ENCODE assay signal across 13 cellular contexts in genomic region chr3:97895216-97895615, GRCh38.
DNase-seq lines count a peak whose midpoint lies in the region; ATAC-seq and TF ChIP-seq lines count a peak whose summit lies in the region.
"Had no signal": no experiment of that assay in that cellular context is flagged by ENCODE, and none has a peak within 500 bp of the region (broad histone marks: within the 10 kb centered on the region; RNA-seq: fewer than 3 reads in every experiment).

No MANE protein-coding gene starts in this region.

- H3K4me3 ChIP-seq in MG63 (no peak overlapping the region), SK-N-SH (ENCODE audit: low read depth in 2 of 2, low read length in 1 of 2) (no peak overlapping the region)

- H2AFZ ChIP-seq in SK-N-SH (ENCODE audit: low read depth) = no peak overlapping the region

- H3F3A ChIP-seq in SK-N-SH (replicated peaks; ENCODE audit: insufficient read depth) = no peaks in the 10 kb centered on the region

- no peaks in the 10 kb centered on the region for H3K27me3 ChIP-seq in MG63
- no peaks in the 10 kb centered on the region for H3K27me3 ChIP-seq in SK-N-SH (ENCODE audit: insufficient read depth)

- H3K9me2 ChIP-seq in SK-N-SH = no peaks in the 10 kb centered on the region

- no peaks in the 10 kb centered on the region; the same call in 1 of the 2 replicates for H3K36me3 ChIP-seq in MG63
- peaks cover 8 to 11% of the 10 kb centered on the region in 2 experiments for H3K36me3 ChIP-seq in SK-N-SH (replicated peaks in 1 of 2; ENCODE audit: control insufficient read depth in 1 of 2, insufficient read depth in 2 of 2, low read length in 1 of 2)

- TF ChIP-seq CTCF in SK-N-SH (IDR thresholded peaks at IDR 0.05) = no peak

- H3K4me1 ChIP-seq in SK-N-SH (ENCODE audit: control insufficient read depth in 1 of 2, insufficient read depth in 2 of 2, low read depth in 1 of 2, low read length in 1 of 2) = no peaks in the 10 kb centered on the region

- no peaks in the 10 kb centered on the region for H3K79me2 ChIP-seq in SK-N-SH (ENCODE audit: insufficient read depth)

- intact Hi-C loops in sciatic nerve (cut with DNase I) = no loop called here

- DNase-seq in MG63 (no peak), OCI-M2 (lab: John Stamatoyannopoulos, UW; ENCODE audit: unreplicated experiment) (no peak), sciatic nerve (ENCODE audit: low spot score) (no peak), SK-N-SH (no peak)
- DNase-seq: activated naive CD4-positive, alpha-beta T cell treated with Interleukin-2 at 50 U/mL for 16 hours; Calu3; NCI-H524; stimulated activated CD4-positive, alpha-beta T cell treated with anti-CD3 and anti-CD28 coated beads, Interleukin-1b, Interleukin-23, amount 100 ng/mL, for 48 hours had no signal

- CTCF ChIA-PET in SK-N-SH (lab: Yijun Ruan, JAX) = interaction anchor here (1.1 to 1.3 kb wide), 2 partner anchors 20 to 91 kb away, joined by 3 read pairs; no protein-coding TSS in a partner anchor

- H3K9me3 ChIP-seq in MG63 (no peaks in the 10 kb centered on the region), SK-N-SH (no peaks in the 10 kb centered on the region)

- H4K20me1 ChIP-seq in SK-N-SH (ENCODE audit: insufficient read depth) = no peaks in the 10 kb centered on the region

- no peak overlapping the region for H3K4me2 ChIP-seq in SK-N-SH

- no peak overlapping the region for H3K9ac ChIP-seq in SK-N-SH

- ATAC-seq in GM18498 (IDR thresholded peaks at IDR 0.05; ENCODE audit: unreplicated experiment) (peak; percentile 87), GM19397 (IDR thresholded peaks at IDR 0.05; ENCODE audit: unreplicated experiment) (peak; percentile 73), HG02623 (IDR thresholded peaks at IDR 0.05; ENCODE audit: unreplicated experiment) (peak; percentile 69), HG03354 (IDR thresholded peaks at IDR 0.05; ENCODE audit: poor library complexity, severe bottlenecking, unreplicated experiment) (peak; percentile 78), sciatic nerve (no peak)
- ATAC-seq: Right ventricle myocardium inferior had no signal

- POLR2A ChIA-PET in SK-N-SH (lab: Yijun Ruan, JAX) = no interaction called here

- no peak overlapping the region for H3K27ac ChIP-seq in SK-N-SH (ENCODE audit: low read depth in 2 of 2, low read length in 1 of 2)

- 79% methylated on average over 3 of the region's 3 CpGs for WGBS in SK-N-SH (ENCODE audit: low lambda C conversion rate)

- TF ChIP-seq RAD21 in SK-N-SH (IDR thresholded peaks at IDR 0.05; ENCODE audit: low read length) = no peak

- no peak for TF ChIP-seq EP300 in SK-N-SH (IDR thresholded peaks at IDR 0.05; ENCODE audit: borderline replicate concordance in 1 of 2, low read depth in 1 of 2, low read length in 1 of 2)

TF ChIP-seq in SK-N-SH, 30 proteins besides CTCF, POLR2A, EP300 and RAD21:
- TF ChIP-seq TCF12 (IDR thresholded peaks at IDR 0.05) (no peak), RFX5 (IDR thresholded peaks at IDR 0.05; ENCODE audit: low read length) (no peak), FOXJ3 (CRISPR knock-in tag; IDR thresholded peaks at IDR 0.05) (no peak)
- TF ChIP-seq, protein P1, sequence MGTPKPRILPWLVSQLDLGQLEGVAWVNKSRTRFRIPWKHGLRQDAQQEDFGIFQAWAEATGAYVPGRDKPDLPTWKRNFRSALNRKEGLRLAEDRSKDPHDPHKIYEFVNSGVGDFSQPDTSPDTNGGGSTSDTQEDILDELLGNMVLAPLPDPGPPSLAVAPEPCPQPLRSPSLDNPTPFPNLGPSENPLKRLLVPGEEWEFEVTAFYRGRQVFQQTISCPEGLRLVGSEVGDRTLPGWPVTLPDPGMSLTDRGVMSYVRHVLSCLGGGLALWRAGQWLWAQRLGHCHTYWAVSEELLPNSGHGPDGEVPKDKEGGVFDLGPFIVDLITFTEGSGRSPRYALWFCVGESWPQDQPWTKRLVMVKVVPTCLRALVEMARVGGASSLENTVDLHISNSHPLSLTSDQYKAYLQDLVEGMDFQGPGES (IDR thresholded peaks at IDR 0.05; ENCODE audit: low read depth, low read length) = no peak
- TF ChIP-seq, protein P2, sequence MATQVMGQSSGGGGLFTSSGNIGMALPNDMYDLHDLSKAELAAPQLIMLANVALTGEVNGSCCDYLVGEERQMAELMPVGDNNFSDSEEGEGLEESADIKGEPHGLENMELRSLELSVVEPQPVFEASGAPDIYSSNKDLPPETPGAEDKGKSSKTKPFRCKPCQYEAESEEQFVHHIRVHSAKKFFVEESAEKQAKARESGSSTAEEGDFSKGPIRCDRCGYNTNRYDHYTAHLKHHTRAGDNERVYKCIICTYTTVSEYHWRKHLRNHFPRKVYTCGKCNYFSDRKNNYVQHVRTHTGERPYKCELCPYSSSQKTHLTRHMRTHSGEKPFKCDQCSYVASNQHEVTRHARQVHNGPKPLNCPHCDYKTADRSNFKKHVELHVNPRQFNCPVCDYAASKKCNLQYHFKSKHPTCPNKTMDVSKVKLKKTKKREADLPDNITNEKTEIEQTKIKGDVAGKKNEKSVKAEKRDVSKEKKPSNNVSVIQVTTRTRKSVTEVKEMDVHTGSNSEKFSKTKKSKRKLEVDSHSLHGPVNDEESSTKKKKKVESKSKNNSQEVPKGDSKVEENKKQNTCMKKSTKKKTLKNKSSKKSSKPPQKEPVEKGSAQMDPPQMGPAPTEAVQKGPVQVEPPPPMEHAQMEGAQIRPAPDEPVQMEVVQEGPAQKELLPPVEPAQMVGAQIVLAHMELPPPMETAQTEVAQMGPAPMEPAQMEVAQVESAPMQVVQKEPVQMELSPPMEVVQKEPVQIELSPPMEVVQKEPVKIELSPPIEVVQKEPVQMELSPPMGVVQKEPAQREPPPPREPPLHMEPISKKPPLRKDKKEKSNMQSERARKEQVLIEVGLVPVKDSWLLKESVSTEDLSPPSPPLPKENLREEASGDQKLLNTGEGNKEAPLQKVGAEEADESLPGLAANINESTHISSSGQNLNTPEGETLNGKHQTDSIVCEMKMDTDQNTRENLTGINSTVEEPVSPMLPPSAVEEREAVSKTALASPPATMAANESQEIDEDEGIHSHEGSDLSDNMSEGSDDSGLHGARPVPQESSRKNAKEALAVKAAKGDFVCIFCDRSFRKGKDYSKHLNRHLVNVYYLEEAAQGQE (IDR thresholded peaks at IDR 0.05; ENCODE audit: low read depth, low read length) = no peak
